Comparison of ENCODE assay signal across 33 cellular contexts in the genomic region with DNA sequence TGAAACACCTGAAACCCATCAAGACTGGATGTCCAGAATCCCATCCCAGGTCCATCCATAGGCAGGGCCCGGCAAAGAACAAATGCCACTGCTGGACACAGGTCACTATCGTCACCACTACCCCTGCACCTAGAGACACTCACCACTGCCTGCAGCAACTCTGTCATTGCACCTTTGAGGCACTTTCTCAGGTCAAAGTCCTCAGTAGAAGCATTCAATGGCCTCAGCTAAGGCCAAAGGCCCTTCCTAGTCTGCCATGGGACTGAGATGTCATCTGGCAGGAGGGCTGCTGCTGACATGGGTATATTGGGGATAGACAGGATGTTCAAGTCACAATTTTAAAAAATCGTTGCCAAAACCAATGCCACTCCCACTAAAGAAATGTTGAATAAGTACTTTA.
"Had no signal": no experiment of that assay in that cellular context is flagged by ENCODE, and none has a peak within 500 bp of the region (broad histone marks: within the 10 kb centered on the region; RNA-seq: fewer than 3 reads in every experiment).

No MANE protein-coding gene starts in this region.

- H3K4me3 Mint-ChIP-seq: activated CD4-positive, alpha-beta memory T cell treated with anti-CD3 and anti-CD28 coated beads, Interleukin-2, amount 10 ng/mL, durations not matched to agents 7 days and 5 days; activated CD4-positive, alpha-beta T cell treated with anti-CD3 and anti-CD28 coated beads, Interleukin-2, amount 10 ng/mL, durations not matched to agents 7 days and 5 days; activated naive CD8-positive, alpha-beta T cell; activated T-cell treated with anti-CD3 and anti-CD28 coated beads, Interleukin-2, amount 50 U/mL, for 4 hours; activated T-helper 17 cell treated with anti-CD3 and anti-CD28 coated beads, Interleukin-2, amount 50 U/mL, for 72 hours; central memory CD8-positive, alpha-beta T cell; effector memory CD8-positive, alpha-beta T cell had no signal

- H3K9me3 ChIP-seq: esophagus squamous epithelium, gastroesophageal sphincter had no signal

- H3K27ac Mint-ChIP-seq: activated CD4-positive, alpha-beta memory T cell treated with anti-CD3 and anti-CD28 coated beads, Interleukin-2, amount 10 ng/mL, durations not matched to agents 7 days and 5 days; activated CD4-positive, alpha-beta T cell treated with anti-CD3 and anti-CD28 coated beads, Interleukin-2, amount 10 ng/mL, durations not matched to agents 7 days and 5 days; activated naive CD8-positive, alpha-beta T cell; activated T-helper 17 cell treated with anti-CD3 and anti-CD28 coated beads, Interleukin-2, amount 50 U/mL, for 72 hours; effector memory CD8-positive, alpha-beta T cell had no signal

- H3K4me1 ChIP-seq: esophagus squamous epithelium, gastroesophageal sphincter had no signal

- ATAC-seq: activated T-cell treated with anti-CD3 and anti-CD28 coated beads, Interleukin-2, amount 50 U/mL, for 4 hours; activated T-helper 17 cell treated with anti-CD3 and anti-CD28 coated beads, Interleukin-2, amount 50 U/mL, for 72 hours; effector memory CD8-positive, alpha-beta T cell; gastroesophageal sphincter had no signal

- H3K36me3 ChIP-seq: brain microvascular endothelial cell, esophagus squamous epithelium, gastroesophageal sphincter had no signal

- H3K9me3 Mint-ChIP-seq: activated CD4-positive, alpha-beta memory T cell treated with anti-CD3 and anti-CD28 coated beads, Interleukin-2, amount 10 ng/mL, durations not matched to agents 7 days and 5 days; activated CD4-positive, alpha-beta T cell treated with anti-CD3 and anti-CD28 coated beads, Interleukin-2, amount 10 ng/mL, durations not matched to agents 7 days and 5 days; activated T-cell treated with anti-CD3 and anti-CD28 coated beads, Interleukin-2, amount 50 U/mL, for 4 hours; activated T-helper 17 cell treated with anti-CD3 and anti-CD28 coated beads, Interleukin-2, amount 50 U/mL, for 72 hours; central memory CD8-positive, alpha-beta T cell; effector memory CD8-positive, alpha-beta T cell had no signal

- H3K4me1 Mint-ChIP-seq: activated CD4-positive, alpha-beta memory T cell treated with anti-CD3 and anti-CD28 coated beads, Interleukin-2, amount 10 ng/mL, durations not matched to agents 7 days and 5 days; activated CD4-positive, alpha-beta T cell treated with anti-CD3 and anti-CD28 coated beads, Interleukin-2, amount 10 ng/mL, durations not matched to agents 7 days and 5 days; activated T-helper 17 cell treated with anti-CD3 and anti-CD28 coated beads, Interleukin-2, amount 50 U/mL, for 72 hours; central memory CD8-positive, alpha-beta T cell had no signal

- FAIRE-seq: astrocyte, bronchial epithelial cell, endometrium, endothelial cell of umbilical vein had no signal

- H3K27me3 ChIP-seq: brain microvascular endothelial cell, esophagus squamous epithelium, gastroesophageal sphincter had no signal

- H3K27me3 Mint-ChIP-seq: activated CD4-positive, alpha-beta T cell treated with anti-CD3 and anti-CD28 coated beads, Interleukin-2, amount 10 ng/mL, durations not matched to agents 7 days and 5 days; activated naive CD8-positive, alpha-beta T cell; activated T-helper 17 cell treated with anti-CD3 and anti-CD28 coated beads, Interleukin-2, amount 50 U/mL, for 72 hours had no signal

- DNase-seq: activated CD4-positive, alpha-beta memory T cell treated with anti-CD3 and anti-CD28 coated beads, Interleukin-2, amount 10 ng/mL, durations not matched to agents 7 days and 5 days; activated CD4-positive, alpha-beta T cell treated with anti-CD3 and anti-CD28 coated beads for 1 hour; activated CD4-positive, alpha-beta T cell treated with anti-CD3 and anti-CD28 coated beads for 4 hours; activated CD4-positive, alpha-beta T cell treated with anti-CD3 and anti-CD28 coated beads, Interleukin-2, amount 10 ng/mL, durations not matched to agents 7 days and 5 days; activated CD4-positive, alpha-beta T cell treated with anti-CD3 and anti-CD28 coated beads, Interleukin-2, amount 50 U/mL, for 4 hours; activated CD4-positive, CD25-positive, alpha-beta regulatory T cell; activated CD8-positive, alpha-beta memory T cell treated with anti-CD3 and anti-CD28 coated beads, Interleukin-2, amount 50 U/mL, for 48 hours; activated effector memory CD4-positive, alpha-beta T cell treated with Interleukin-2 at 50 U/mL for 16 hours; activated gamma-delta T cell treated with Interleukin-2 at 50 U/mL for 16 hours; activated naive CD4-positive, alpha-beta T cell treated with anti-CD3 and anti-CD28 coated beads, Interleukin-2, amount 50 U/mL, for 16 hours; activated naive CD4-positive, alpha-beta T cell treated with Interleukin-2 at 50 U/mL for 16 hours; activated T-cell treated with anti-CD3 and anti-CD28 coated beads for 4 hours; activated T-cell treated with anti-CD3 and anti-CD28 coated beads, Interleukin-2, amount 50 U/mL, for 4 hours; amniotic stem cell; anterior cingulate cortex; brain microvascular endothelial cell; cortex of kidney; dermis blood vessel endothelial cell; effector CD4-positive, alpha-beta T cell; effector memory CD8-positive, alpha-beta T cell; esophagus squamous epithelium; foreskin melanocyte; head of caudate nucleus; T-helper 2 cell had no signal

- H3K27ac ChIP-seq: brain microvascular endothelial cell, epithelial cell of prostate, esophagus squamous epithelium, gastroesophageal sphincter had no signal

- H3K4me3 ChIP-seq: esophagus squamous epithelium, gastroesophageal sphincter had no signal
